In genomic region chr16:50208460-50208931, GRCh38 we compare ENCODE assay signal across 13 cellular contexts. TPM values are rescaled to one million over a fixed set of nuclear protein-coding genes. Genes with fewer than 3 reads are reported as not detected.
A peak's percentile ranks its signal among the peaks of the same experiment; 100 is the strongest.
DNase-seq lines count a peak whose midpoint lies in the region; ATAC-seq, FAIRE-seq and TF ChIP-seq lines count a peak whose summit lies in the region.
"Had no signal": no experiment of that assay in that cellular context is flagged by ENCODE, and none has a peak within 500 bp of the region (broad histone marks: within the 10 kb centered on the region; RNA-seq: fewer than 3 reads in every experiment).

No MANE protein-coding gene starts in this region.

- peaks cover 0 to 4% (median 0%) of the 10 kb centered on the region in 3 donors for H3K36me3 Mint-ChIP-seq in immature natural killer cell

- no peak for TF ChIP-seq POLR2A in A549 (IDR thresholded peaks at IDR 0.05; ENCODE audit: low read length)
- no peak for TF ChIP-seq POLR2A in GM12892 (IDR thresholded peaks at IDR 0.05; ENCODE audit: low read depth, low read length)

- DNase-seq in A549 (ENCODE audit: low read depth in 1 of 2, low spot score in 1 of 2) (no peak), astrocyte of the spinal cord (ENCODE audit: low read depth, low spot score) (peak; percentile 64), left kidney (ENCODE audit: low read depth, low spot score) (peak; percentile 59), GM12892 (ENCODE audit: insufficient read length) (no peak), immature natural killer cell (no peak)
- DNase-seq: activated CD8-positive, alpha-beta memory T cell treated with anti-CD3 and anti-CD28 coated beads, Interleukin-2, amount 50 U/mL, for 48 hours; central memory CD4-positive, alpha-beta T cell; heart left ventricle; stimulated activated CD4-positive, alpha-beta T cell treated with anti-CD3 and anti-CD28 coated beads, Interleukin-15, amount 100 ng/mL, for 24 hours; stimulated activated naive CD8-positive, alpha-beta T cell treated with anti-CD3 and anti-CD28 coated beads, Interleukin-15, Interleukin-2, amounts not matched to agents 100 U/mL and 50 U/mL, for 24 hours had no signal

- no peak for ATAC-seq in A549
- no peak for ATAC-seq in GM21381 (IDR thresholded peaks at IDR 0.05; ENCODE audit: unreplicated experiment)
- ATAC-seq in GM18873 (IDR thresholded peaks at IDR 0.05; ENCODE audit: low FRiP score, unreplicated experiment): no peak
- ATAC-seq: stimulated activated naive CD8-positive, alpha-beta T cell treated with anti-CD3 and anti-CD28 coated beads, Interleukin-15, Interleukin-2, amounts not matched to agents 100 U/mL and 50 U/mL, for 24 hours had no signal

- CTCF ChIA-PET in A549 (lab: Yijun Ruan, JAX): interaction anchor here (0.6 to 5.9 kb wide), 7 partner anchors 23 to 265 kb away, joined by 3 to 35 read pairs (median 4); partner anchors contain the start of gene HEATR3
- CTCF ChIA-PET in HEK293 (lab: Yijun Ruan, JAX): interaction anchor here (0.6 to 6.9 kb wide), 8 partner anchors 11 to 141 kb away, joined by 3 to 70 read pairs (median 4); partner anchors contain the start of gene HEATR3

- POLR2A ChIA-PET in A549 (lab: Yijun Ruan, JAX) (no interaction called here), HEK293 (lab: Yijun Ruan, JAX) (interaction anchor here (1.9 kb wide), 1 partner anchor 183 kb away, joined by 5 read pairs; the partner anchor contains the start of gene CNEP1R1)

- TF ChIP-seq CTCF in A549 (IDR thresholded peaks at IDR 0.05) (no peak), HEK293 (tag by site-specific recombination; IDR thresholded peaks at IDR 0.05) (no peak), astrocyte of the spinal cord (IDR thresholded peaks at IDR 0.05; ENCODE audit: low read depth, low read length) (no peak)

- H3K27ac ChIP-seq in A549: peak overlapping the region in 1 of 2 experiments; percentile 27; a peak in 4 of 6 replicates
- no peak overlapping the region for H3K27ac ChIP-seq in HEK293 (ENCODE audit: extremely low read depth, low read depth, low read length)

- H3K27me3 Mint-ChIP-seq in immature natural killer cell (ENCODE audit: low read depth in 3 of 3): peaks cover 2 to 8% (median 6%) of the 10 kb centered on the region in 3 donors

- H3K4me3 Mint-ChIP-seq in immature natural killer cell: no peak overlapping the region

- H3K4me3 ChIP-seq in A549 (no peak overlapping the region), HEK293 (ENCODE audit: low read depth, low read length) (no peak overlapping the region), astrocyte of the spinal cord (ENCODE audit: low read depth, low read length) (no peak overlapping the region)
- H3K4me3 ChIP-seq: heart left ventricle had no signal

- FAIRE-seq in A549 (lab: Jason Lieb, UNC) (no peak), GM12892 (lab: Jason Lieb, UNC) (no peak)

- H3K4me2 ChIP-seq in A549: peak overlapping the region; percentile 37

- H3K4me1 Mint-ChIP-seq in immature natural killer cell: peaks cover 31 to 40% of the 10 kb centered on the region in 2 donors

- H3K9me3 ChIP-seq in A549 (no peaks in the 10 kb centered on the region), HEK293 (ENCODE audit: control insufficient read depth, insufficient read depth, low read depth, low read length) (no peaks in the 10 kb centered on the region)
- H3K9me3 ChIP-seq: heart left ventricle had no signal

- no peak overlapping the region for H3K27ac Mint-ChIP-seq in immature natural killer cell

- TF ChIP-seq RAD21 in A549 (conservative IDR thresholded peaks at IDR 0.05 in 1 of 2, IDR thresholded peaks at IDR 0.05 in 1 of 2): no peak

- in situ Hi-C loops in astrocyte of the spinal cord (cut with HindIII; ENCODE audit: low sequenced_read_pairs): no loop called here

- H3K9me3 Mint-ChIP-seq in immature natural killer cell: no peaks in the 10 kb centered on the region

- H3K36me3 ChIP-seq in HEK293 (ENCODE audit: control insufficient read depth in 2 of 2, insufficient read depth in 1 of 2, low read length in 2 of 2): peaks cover 0 to 19% of the 10 kb centered on the region in 2 experiments; a peak in 1 of 3 replicates

- WGBS in A549 (ENCODE audit: missing lambda C conversion rate): 61% methylated on average over 3 of the region's 3 CpGs

- H3K4me1 ChIP-seq in A549 (peaks cover 63% of the 10 kb centered on the region), HEK293 (ENCODE audit: control insufficient read depth, insufficient read depth, low read length) (peaks cover 19% of the 10 kb centered on the region)

- no peak for TF ChIP-seq EP300 in A549 (IDR thresholded peaks at IDR 0.05)

TF ChIP-seq in A549, 52 proteins besides CTCF, POLR2A, EP300 and RAD21:
- no peak for TF ChIP-seq CHD2 (IDR thresholded peaks at IDR 0.05; ENCODE audit: low read length, partially characterized antibody)
- TF ChIP-seq RARB (CRISPR knock-in tag; IDR thresholded peaks at IDR 0.05): no peak
- TF ChIP-seq JUN (IDR thresholded peaks at IDR 0.05): no peak
- TF ChIP-seq HES2 (IDR thresholded peaks at IDR 0.05): no peak
- no peak for TF ChIP-seq CEBPB (IDR thresholded peaks at IDR 0.05)
- TF ChIP-seq CHD4 (IDR thresholded peaks at IDR 0.05; ENCODE audit: borderline replicate concordance): no peak
- TF ChIP-seq SREBF2 (IDR thresholded peaks at IDR 0.05): no peak
- no peak for TF ChIP-seq RCOR1 (IDR thresholded peaks at IDR 0.05; ENCODE audit: low read depth, low read length)

TF ChIP-seq in HEK293, 187 proteins besides CTCF, POLR2A, EP300 and RAD21 (continues in another document):
- TF ChIP-seq ZNF600 (tag by site-specific recombination; IDR thresholded peaks at IDR 0.05): peak; percentile 58; the same call in 1 of the 2 replicates
- TF ChIP-seq ZNF223 (tag by site-specific recombination; IDR thresholded peaks at IDR 0.05): 0 out of 2 replicates have a peak, but pooled peaks have one; percentile 16
- TF ChIP-seq ZNF302 (tag by site-specific recombination; IDR thresholded peaks at IDR 0.05; ENCODE audit: low read depth): no peak
- TF ChIP-seq ZNF692 (tag by site-specific recombination; IDR thresholded peaks at IDR 0.05): no peak
- no peak for TF ChIP-seq ZNF398 (tag by site-specific recombination; IDR thresholded peaks at IDR 0.05)
- TF ChIP-seq ZBTB48 (tag by site-specific recombination; IDR thresholded peaks at IDR 0.05): no peak
- no peak; the same call in 1 of the 2 replicates for TF ChIP-seq ZNF561 (tag by site-specific recombination; IDR thresholded peaks at IDR 0.05; ENCODE audit: borderline replicate concordance)
- TF ChIP-seq ZNF132 (tag by site-specific recombination; IDR thresholded peaks at IDR 0.05; ENCODE audit: borderline replicate concordance): no peak
- no peak for TF ChIP-seq ZNF510 (tag by site-specific recombination; IDR thresholded peaks at IDR 0.05; ENCODE audit: insufficient replicate concordance)
- no peak for TF ChIP-seq SALL2 (tag by site-specific recombination; IDR thresholded peaks at IDR 0.05; ENCODE audit: borderline replicate concordance)
- no peak for TF ChIP-seq ZNF175 (tag by site-specific recombination; IDR thresholded peaks at IDR 0.05)
- no peak for TF ChIP-seq ZNF24 (tag by site-specific recombination; IDR thresholded peaks at IDR 0.05)
- TF ChIP-seq PRDM1 (tag by site-specific recombination; IDR thresholded peaks at IDR 0.05): no peak
- no peak for TF ChIP-seq ZNF19 (tag by site-specific recombination; IDR thresholded peaks at IDR 0.05; ENCODE audit: low read depth)

RNA-seq across cellular contexts. Expression of gene TENT4B, which starts 55.4 kb away (rescaled TPM):
- 14.5 and 19.4 TPM in 2 replicates for polyA plus RNA-seq in A549 (2011; rRNA removed)
- polyA plus RNA-seq in A549 (2012; cell fraction: cytosol; rRNA removed): 5.2 and 6.5 TPM in 2 replicates
- polyA plus RNA-seq in A549 (2012; cell fraction: nucleus; rRNA removed): 4.1 and 4.4 TPM in 2 replicates
- 12.2 to 12.5 TPM (median 12.2 TPM) in 3 replicates for polyA plus RNA-seq in A549 (2017; fragmentation: RNase III; extraction: RNeasy Plus Mini Kit Qiagen cat#74134 plus additional on column Dnase treatment)
- polyA minus RNA-seq in A549 (2011; rRNA and poly(A)+ RNA removed): 14.9 and 17.4 TPM in 2 replicates
- polyA plus RNA-seq in GM12892 (2012; ENCODE audit: missing spikeins): 11.1 TPM
- 1 to 10 TPM; 3.4 to 5.9 (median 5.7) TPM for polyA plus RNA-seq in immature natural killer cell

RNA-seq across cellular contexts. Expression of gene ADCY7, which starts 57.9 kb away (rescaled TPM):
- polyA plus RNA-seq in A549 (2011; rRNA removed) (10.5 and 15.8 TPM in 2 replicates), A549 (2017; fragmentation: RNase III; extraction: RNeasy Plus Mini Kit Qiagen cat#74134 plus additional on column Dnase treatment) (14.9 to 19.5 TPM (median 18.7 TPM) in 3 replicates), immature natural killer cell (100 to 1,000 TPM in 2 of 3 donors, 10 to 100 TPM in 1; 97.6 to 209 (median 108) TPM)
- polyA plus RNA-seq in A549 (2012; cell fraction: cytosol; rRNA removed): 16.6 and 25.2 TPM in 2 replicates
- 54.2 and 75.4 TPM in 2 replicates for polyA plus RNA-seq in A549 (2012; cell fraction: nucleus; rRNA removed)
- 40.8 and 47.1 TPM in 2 replicates for polyA minus RNA-seq in A549 (2011; rRNA and poly(A)+ RNA removed)
- 21.9 TPM for polyA plus RNA-seq in GM12892 (2012; ENCODE audit: missing spikeins)

Comparison
In these comparisons a context has a peak if more than half of its experiments do, and no peak if none do; other contexts are left out.
1. DNase-seq: peak in astrocyte of the spinal cord (single experiment) and left kidney (single experiment); none in A549 (0 of 2), GM12892 (single experiment) and immature natural killer cell (0 of 3).